Comparison of ENCODE assay signal across 9 cellular contexts in the genomic region with DNA sequence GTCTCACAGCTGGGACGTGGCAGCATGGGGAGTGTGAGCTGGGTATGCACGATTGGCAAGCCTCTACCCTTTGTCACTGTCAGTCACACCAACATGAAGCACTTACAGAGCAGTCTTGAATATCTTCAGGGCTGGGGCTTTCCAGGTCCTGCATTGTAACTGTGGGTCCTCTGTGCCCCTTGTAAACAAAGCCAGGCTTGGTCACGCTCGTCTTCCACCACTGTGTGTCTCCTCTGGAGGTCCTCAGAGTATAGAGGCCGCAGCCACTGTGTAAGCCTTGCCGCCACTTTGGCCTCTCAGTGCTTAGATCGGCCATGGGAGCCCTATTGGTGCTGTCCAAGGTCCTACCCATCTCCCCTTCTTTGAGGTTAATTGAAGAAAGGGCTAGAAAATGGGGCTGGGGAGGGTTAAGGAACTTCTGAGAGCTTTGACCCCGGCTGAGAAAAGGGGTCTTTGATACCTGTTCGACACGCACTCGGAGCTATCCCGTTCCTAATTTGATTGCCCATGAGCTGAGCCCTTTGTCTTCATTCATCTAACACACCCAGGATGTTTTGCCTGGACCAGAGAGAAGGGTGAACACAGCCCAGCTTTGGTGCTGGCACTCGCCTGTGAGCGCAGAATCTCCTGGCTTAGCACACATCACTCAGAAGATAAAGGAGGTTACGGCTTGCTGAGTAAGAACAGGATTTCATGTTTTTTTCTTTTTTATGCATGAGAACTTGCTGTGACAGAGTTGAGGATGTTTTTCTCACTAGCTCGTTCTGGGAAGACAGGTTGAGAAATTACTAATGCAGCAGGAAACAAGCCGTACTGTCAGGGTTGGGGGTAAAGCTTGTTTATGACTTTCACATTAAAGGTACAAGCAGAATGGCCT.
DNase-seq lines count a peak whose midpoint lies in the region; ATAC-seq and TF ChIP-seq lines count a peak whose summit lies in the region.
"Had no signal": no experiment of that assay in that cellular context is flagged by ENCODE, and none has a peak within 500 bp of the region (broad histone marks: within the 10 kb centered on the region; RNA-seq: fewer than 3 reads in every experiment).

No MANE protein-coding gene starts in this region.

- peaks cover 10% of the 10 kb centered on the region for H3K4me1 ChIP-seq in IMR-90 (ENCODE audit: control insufficient read depth, insufficient read depth, low read length)
- peaks cover 10 to 97% (median 30%) of the 10 kb centered on the region in 3 donors for H3K4me1 ChIP-seq in esophagus squamous epithelium
- H3K4me1 ChIP-seq in stomach = peaks cover 0 to 12% (median 3%) of the 10 kb centered on the region in 4 donors
- H3K4me1 ChIP-seq in trophoblast cell (ENCODE audit: control insufficient read depth in 1 of 2, insufficient read depth in 2 of 2, low read length in 2 of 2) = peaks cover 0 to 5% of the 10 kb centered on the region in 2 experiments
- H3K4me1 ChIP-seq: parathyroid adenoma had no signal

- H3K4me2 ChIP-seq in IMR-90 (ENCODE audit: low read depth, low read length) = no peak overlapping the region
- H3K4me2 ChIP-seq in trophoblast cell (ENCODE audit: low read length) = no peak overlapping the region

- H2AK5ac ChIP-seq in IMR-90 (ENCODE audit: low read depth, low read length) (no peak overlapping the region), trophoblast cell (ENCODE audit: low read length) (no peak overlapping the region)

- in situ Hi-C loops in GM13977 (cut with MboI; ENCODE audit: low pct_unique_long_range_greater_than_20kb, low sequenced_read_pairs, unreplicated experiment) (no loop called here), IMR-90 (cut with MboI; ENCODE audit: low sequenced_read_pairs) (no loop called here)

- H3K4ac ChIP-seq in IMR-90 (ENCODE audit: low read depth, low read length) (no peak overlapping the region), trophoblast cell (ENCODE audit: low read depth, low read length) (no peak overlapping the region)

- ATAC-seq in GM21576 (IDR thresholded peaks at IDR 0.05; ENCODE audit: unreplicated experiment) (peak; percentile 58), IMR-90 (ENCODE audit: low read depth) (peak; percentile 43)

- H2BK20ac ChIP-seq in IMR-90 (ENCODE audit: low read depth, low read length) = no peak overlapping the region

- H3K27me3 Mint-ChIP-seq in chondrocyte (ENCODE audit: low read depth) = no peaks in the 10 kb centered on the region

- H3K4me1 Mint-ChIP-seq in chondrocyte (ENCODE audit: low read depth) = peaks cover 28% of the 10 kb centered on the region

- no peak for TF ChIP-seq POLR2A in IMR-90 (IDR thresholded peaks at IDR 0.05; ENCODE audit: low read depth, low read length)
- TF ChIP-seq POLR2A in esophagus squamous epithelium (IDR thresholded peaks at IDR 0.05) = no peak
- no peak for TF ChIP-seq POLR2A in stomach (IDR thresholded peaks at IDR 0.05)

- H3K18ac ChIP-seq in IMR-90 (ENCODE audit: low read depth, low read length) (no peak overlapping the region), trophoblast cell (ENCODE audit: low read length) (no peak overlapping the region)

- H3K14ac ChIP-seq in IMR-90 (replicated peaks; ENCODE audit: low read depth, low read length) (no peak overlapping the region), trophoblast cell (ENCODE audit: low read length) (no peak overlapping the region)

- no peak for TF ChIP-seq RAD21 in IMR-90 (IDR thresholded peaks at IDR 0.05; ENCODE audit: low read length)

- no CpG with 5 or more reads among the region's 17 CpGs for WGBS in IMR-90 (ENCODE audit: extremely low coverage in 2 of 2, insufficient read length in 1 of 2), 2 experiments
- WGBS in esophagus squamous epithelium, 2 donors = 34 to 44% methylated on average over 13 of the region's 17 CpGs
- WGBS in stomach, 5 donors = 64 to 79% (median 76%) methylated on average over 17 of the region's 17 CpGs
- WGBS in trophoblast cell (ENCODE audit: extremely low coverage, insufficient coverage, insufficient read length) = no CpG with 5 or more reads among the region's 17 CpGs

- 0 out of 4 replicates have a peak, but pooled peaks cover 0 to 3% of the 10 kb centered on the region in 2 experiments for H3K79me1 ChIP-seq in IMR-90 (ENCODE audit: low read depth in 1 of 2, low read length in 2 of 2)
- no peaks in the 10 kb centered on the region for H3K79me1 ChIP-seq in trophoblast cell (ENCODE audit: low read length)

- no peaks in the 10 kb centered on the region for H3K79me2 ChIP-seq in trophoblast cell (ENCODE audit: control insufficient read depth, insufficient read depth, low read length, poor library complexity)

- BruUV-seq in IMR-90 (replicated peaks; lab: Mats Ljungman, UMichigan) = no TSS peak

- peaks cover 21% of the 10 kb centered on the region for H3K9me1 ChIP-seq in IMR-90 (ENCODE audit: insufficient read depth, low read length)

- no peaks in the 10 kb centered on the region for H3K9me3 Mint-ChIP-seq in chondrocyte (ENCODE audit: low read depth)

- H3K27ac ChIP-seq in IMR-90 (ENCODE audit: insufficient read depth, low read length) (no peak overlapping the region), esophagus squamous epithelium (peak overlapping the region in 3 of 4 donors; percentile 22 to 81 (median 79)), stomach (no peak overlapping the region), trophoblast cell (ENCODE audit: low read depth, low read length) (no peak overlapping the region)
- H3K27ac ChIP-seq: parathyroid adenoma had no signal

- CTCF ChIA-PET in IMR-90 (lab: Yijun Ruan, JAX) = no interaction called here

- TF ChIP-seq CTCF in GM13977 (IDR thresholded peaks at IDR 0.05; ENCODE audit: extremely low read depth, insufficient read depth, missing control alignments) (peak; percentile 32), IMR-90 (conservative IDR thresholded peaks at IDR 0.05; ENCODE audit: low read depth, low read length) (no peak), esophagus squamous epithelium (IDR thresholded peaks at IDR 0.05) (no peak), stomach (IDR thresholded peaks at IDR 0.05) (no peak), chondrocyte (IDR thresholded peaks at IDR 0.05) (no peak)

- H3K9ac ChIP-seq in IMR-90 (ENCODE audit: low read depth, low read length) (no peak overlapping the region), trophoblast cell (ENCODE audit: low read length) (no peak overlapping the region)
- H3K9ac ChIP-seq: parathyroid adenoma had no signal

- POLR2A ChIA-PET in IMR-90 (lab: Charles Lee; ENCODE audit: unreplicated experiment) = no interaction called here

- no peaks in the 10 kb centered on the region for H3K27me3 ChIP-seq in IMR-90 (ENCODE audit: control insufficient read depth, insufficient read depth, low read length)
- H3K27me3 ChIP-seq in esophagus squamous epithelium = no peaks in the 10 kb centered on the region
- H3K27me3 ChIP-seq in stomach = no peaks in the 10 kb centered on the region
- H3K27me3 ChIP-seq in trophoblast cell (ENCODE audit: insufficient read depth, low read length) = no peaks in the 10 kb centered on the region

- H3K23ac ChIP-seq in IMR-90 (ENCODE audit: low read depth, low read length) = no peak overlapping the region
- H3K23ac ChIP-seq in trophoblast cell (ENCODE audit: low read length) = no peak overlapping the region

- no peak for TF ChIP-seq EP300 in stomach (IDR thresholded peaks at IDR 0.05)

- H2AFZ ChIP-seq in IMR-90 (replicated peaks; ENCODE audit: low read length, poor library complexity) = no peak overlapping the region
- H2AFZ ChIP-seq in trophoblast cell (ENCODE audit: insufficient read depth, low read length, poor library complexity) = no peak overlapping the region
- H2AFZ ChIP-seq: parathyroid adenoma had no signal

- no peak overlapping the region for H2BK5ac ChIP-seq in IMR-90 (ENCODE audit: low read depth, low read length, poor library complexity, severe bottlenecking)
- H2BK5ac ChIP-seq in trophoblast cell (ENCODE audit: low read depth, low read length, poor library complexity) = no peak overlapping the region

- H4K8ac ChIP-seq in IMR-90 (ENCODE audit: low read depth in 2 of 2, low read length in 2 of 2) (no peak overlapping the region), trophoblast cell (ENCODE audit: low read depth, low read length) (no peak overlapping the region)

- no peaks in the 10 kb centered on the region for H3K36me3 Mint-ChIP-seq in chondrocyte (ENCODE audit: low read depth)

- H2AK9ac ChIP-seq in IMR-90 (replicated peaks; ENCODE audit: low read depth, low read length, poor library complexity) = no peak overlapping the region

- H4K12ac ChIP-seq in trophoblast cell (ENCODE audit: low read depth, low read length) = no peak overlapping the region

- H3K56ac ChIP-seq in IMR-90 (ENCODE audit: extremely low read depth, insufficient read depth, low read length) = no peak overlapping the region

- no peak overlapping the region for H3K4me3 ChIP-seq in IMR-90 (ENCODE audit: insufficient read depth, low read depth, low read length)
- H3K4me3 ChIP-seq in esophagus squamous epithelium = no peak overlapping the region
- H3K4me3 ChIP-seq in stomach = no peak overlapping the region
- no peak overlapping the region for H3K4me3 ChIP-seq in trophoblast cell (ENCODE audit: low read depth, low read length)

- no peak overlapping the region for H3K4me3 Mint-ChIP-seq in chondrocyte (ENCODE audit: unreplicated experiment)

- H4K20me1 ChIP-seq in IMR-90 (ENCODE audit: insufficient read depth, low read length) = peaks cover 5% of the 10 kb centered on the region; the same call in 1 of the 2 replicates

- H2BK12ac ChIP-seq in trophoblast cell (ENCODE audit: low read length) = no peak overlapping the region

- H4K5ac ChIP-seq in IMR-90 (ENCODE audit: low read depth, low read length) = no peak overlapping the region

- H3K9me3 ChIP-seq in IMR-90 (ENCODE audit: control insufficient read depth, insufficient read depth, low read length) = no peaks in the 10 kb centered on the region
- H3K9me3 ChIP-seq in esophagus squamous epithelium = no peaks in the 10 kb centered on the region
- no peaks in the 10 kb centered on the region for H3K9me3 ChIP-seq in stomach
- H3K9me3 ChIP-seq in trophoblast cell (ENCODE audit: insufficient read depth, low read depth, low read length) = peaks cover 4% of the 10 kb centered on the region

- DNase-seq in GM13977 (ENCODE audit: low spot score) (peak; percentile 80), IMR-90 (no peak), esophagus squamous epithelium (lab: John Stamatoyannopoulos, UW) (no peak), NCI-H345 (lab: John Stamatoyannopoulos, UW) (no peak), stomach (no peak), chondrocyte (ENCODE audit: low spot score) (no peak), trophoblast cell (no peak)

- H2BK120ac ChIP-seq in IMR-90 (ENCODE audit: low read depth, low read length) (no peak overlapping the region), trophoblast cell (ENCODE audit: insufficient read depth, low read length, poor library complexity) (no peak overlapping the region)

- H3K27ac Mint-ChIP-seq in chondrocyte (ENCODE audit: unreplicated experiment) = no peak overlapping the region

- no peaks in the 10 kb centered on the region for H3K36me3 ChIP-seq in IMR-90 (ENCODE audit: control insufficient read depth, insufficient read depth, low read length)
- H3K36me3 ChIP-seq in esophagus squamous epithelium = no peaks in the 10 kb centered on the region
- no peaks in the 10 kb centered on the region for H3K36me3 ChIP-seq in stomach
- H3K36me3 ChIP-seq in trophoblast cell (ENCODE audit: control insufficient read depth in 1 of 2, insufficient read depth in 2 of 2, low read length in 2 of 2) = no peaks in the 10 kb centered on the region

- intact Hi-C loops in IMR-90 (cut with micrococcal nuclease) = no loop called here
- intact Hi-C loops in esophagus squamous epithelium (cut with DNase I) = loop anchor here (5.0 kb wide), 1 partner anchor 138 kb away; no protein-coding TSS in a partner anchor
- intact Hi-C loops in stomach (cut with DNase I; ENCODE audit: low total_unique reads) = no loop called here

- no peak overlapping the region for H4K91ac ChIP-seq in IMR-90 (ENCODE audit: insufficient read depth, low read depth, low read length)
- no peak overlapping the region for H4K91ac ChIP-seq in trophoblast cell (ENCODE audit: low read depth, low read length)

- no peak overlapping the region for H2BK15ac ChIP-seq in IMR-90 (ENCODE audit: low read depth, low read length)

- dilution Hi-C loops in IMR-90 (cut with HindIII; ENCODE audit: low sequenced_read_pairs, unreplicated experiment) = no loop called here

Comparison
In these comparisons a context has a peak if more than half of its experiments do, and no peak if none do; other contexts are left out.
1. H3K27ac ChIP-seq: peak in esophagus squamous epithelium (3 of 4); none in IMR-90 (single experiment), stomach (0 of 5) and trophoblast cell (single experiment).